ENCODE assay signal across 1 cellular context in the genomic region with DNA sequence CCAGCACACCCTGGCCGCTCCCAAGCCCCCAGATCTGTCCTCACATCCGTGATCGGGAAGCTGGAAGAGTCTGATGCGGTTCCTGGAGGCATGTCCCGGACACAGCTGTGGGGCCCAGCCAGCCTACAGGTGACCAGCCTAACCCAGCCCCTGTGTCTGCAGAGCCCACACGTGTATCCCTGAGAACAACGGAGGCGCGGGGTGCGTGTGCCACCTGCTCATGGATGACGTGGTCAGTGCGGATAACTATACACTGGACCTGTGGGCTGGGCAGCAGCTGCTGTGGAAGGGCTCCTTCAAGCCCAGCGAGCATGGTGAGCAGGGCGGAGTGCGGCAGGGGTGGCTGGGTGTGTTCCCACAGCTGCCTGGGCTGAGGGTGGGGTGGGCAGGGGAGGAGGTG.
TF ChIP-seq lines count a peak whose summit lies in the region.

No MANE protein-coding gene starts in this region.

TF ChIP-seq in H1, 55 proteins besides CTCF, POLR2A, EP300 and RAD21:
- TF ChIP-seq RFX5 (IDR thresholded peaks at IDR 0.05; ENCODE audit: borderline replicate concordance, low read depth, low read length) (no peak), TCF12 (IDR thresholded peaks at IDR 0.05; ENCODE audit: low read depth, low read length) (no peak), CREB1 (IDR thresholded peaks at IDR 0.05) (no peak), KDM4A (IDR thresholded peaks at IDR 0.05; ENCODE audit: low read depth, low read length, severe bottlenecking) (no peak), SIX5 (IDR thresholded peaks at IDR 0.05; ENCODE audit: low read depth, low read length) (no peak), CBX5 (IDR thresholded peaks at IDR 0.05; ENCODE audit: low read depth, low read length) (no peak), NRF1 (IDR thresholded peaks at IDR 0.05; ENCODE audit: low read depth, low read length) (no peak), CBX8 (IDR thresholded peaks at IDR 0.05; ENCODE audit: borderline replicate concordance, low read depth, low read length) (no peak), SP1 (IDR thresholded peaks at IDR 0.05; ENCODE audit: low read depth, low read length) (no peak), POLR2AphosphoS5 (IDR thresholded peaks at IDR 0.05; ENCODE audit: low read depth, low read length) (no peak), TEAD4 (IDR thresholded peaks at IDR 0.05; ENCODE audit: low read depth, low read length) (no peak), YY1 (IDR thresholded peaks at IDR 0.05; ENCODE audit: low read depth, low read length) (no peak), EGR1 (IDR thresholded peaks at IDR 0.05; ENCODE audit: borderline replicate concordance, low read depth, low read length) (no peak), RBBP5 (IDR thresholded peaks at IDR 0.05; ENCODE audit: borderline replicate concordance, low read depth, low read length) (no peak), TAF7 (optimal IDR thresholded peaks at IDR 0.05; ENCODE audit: borderline replicate concordance, low read depth, low read length) (no peak)
- TF ChIP-seq, protein P1, sequence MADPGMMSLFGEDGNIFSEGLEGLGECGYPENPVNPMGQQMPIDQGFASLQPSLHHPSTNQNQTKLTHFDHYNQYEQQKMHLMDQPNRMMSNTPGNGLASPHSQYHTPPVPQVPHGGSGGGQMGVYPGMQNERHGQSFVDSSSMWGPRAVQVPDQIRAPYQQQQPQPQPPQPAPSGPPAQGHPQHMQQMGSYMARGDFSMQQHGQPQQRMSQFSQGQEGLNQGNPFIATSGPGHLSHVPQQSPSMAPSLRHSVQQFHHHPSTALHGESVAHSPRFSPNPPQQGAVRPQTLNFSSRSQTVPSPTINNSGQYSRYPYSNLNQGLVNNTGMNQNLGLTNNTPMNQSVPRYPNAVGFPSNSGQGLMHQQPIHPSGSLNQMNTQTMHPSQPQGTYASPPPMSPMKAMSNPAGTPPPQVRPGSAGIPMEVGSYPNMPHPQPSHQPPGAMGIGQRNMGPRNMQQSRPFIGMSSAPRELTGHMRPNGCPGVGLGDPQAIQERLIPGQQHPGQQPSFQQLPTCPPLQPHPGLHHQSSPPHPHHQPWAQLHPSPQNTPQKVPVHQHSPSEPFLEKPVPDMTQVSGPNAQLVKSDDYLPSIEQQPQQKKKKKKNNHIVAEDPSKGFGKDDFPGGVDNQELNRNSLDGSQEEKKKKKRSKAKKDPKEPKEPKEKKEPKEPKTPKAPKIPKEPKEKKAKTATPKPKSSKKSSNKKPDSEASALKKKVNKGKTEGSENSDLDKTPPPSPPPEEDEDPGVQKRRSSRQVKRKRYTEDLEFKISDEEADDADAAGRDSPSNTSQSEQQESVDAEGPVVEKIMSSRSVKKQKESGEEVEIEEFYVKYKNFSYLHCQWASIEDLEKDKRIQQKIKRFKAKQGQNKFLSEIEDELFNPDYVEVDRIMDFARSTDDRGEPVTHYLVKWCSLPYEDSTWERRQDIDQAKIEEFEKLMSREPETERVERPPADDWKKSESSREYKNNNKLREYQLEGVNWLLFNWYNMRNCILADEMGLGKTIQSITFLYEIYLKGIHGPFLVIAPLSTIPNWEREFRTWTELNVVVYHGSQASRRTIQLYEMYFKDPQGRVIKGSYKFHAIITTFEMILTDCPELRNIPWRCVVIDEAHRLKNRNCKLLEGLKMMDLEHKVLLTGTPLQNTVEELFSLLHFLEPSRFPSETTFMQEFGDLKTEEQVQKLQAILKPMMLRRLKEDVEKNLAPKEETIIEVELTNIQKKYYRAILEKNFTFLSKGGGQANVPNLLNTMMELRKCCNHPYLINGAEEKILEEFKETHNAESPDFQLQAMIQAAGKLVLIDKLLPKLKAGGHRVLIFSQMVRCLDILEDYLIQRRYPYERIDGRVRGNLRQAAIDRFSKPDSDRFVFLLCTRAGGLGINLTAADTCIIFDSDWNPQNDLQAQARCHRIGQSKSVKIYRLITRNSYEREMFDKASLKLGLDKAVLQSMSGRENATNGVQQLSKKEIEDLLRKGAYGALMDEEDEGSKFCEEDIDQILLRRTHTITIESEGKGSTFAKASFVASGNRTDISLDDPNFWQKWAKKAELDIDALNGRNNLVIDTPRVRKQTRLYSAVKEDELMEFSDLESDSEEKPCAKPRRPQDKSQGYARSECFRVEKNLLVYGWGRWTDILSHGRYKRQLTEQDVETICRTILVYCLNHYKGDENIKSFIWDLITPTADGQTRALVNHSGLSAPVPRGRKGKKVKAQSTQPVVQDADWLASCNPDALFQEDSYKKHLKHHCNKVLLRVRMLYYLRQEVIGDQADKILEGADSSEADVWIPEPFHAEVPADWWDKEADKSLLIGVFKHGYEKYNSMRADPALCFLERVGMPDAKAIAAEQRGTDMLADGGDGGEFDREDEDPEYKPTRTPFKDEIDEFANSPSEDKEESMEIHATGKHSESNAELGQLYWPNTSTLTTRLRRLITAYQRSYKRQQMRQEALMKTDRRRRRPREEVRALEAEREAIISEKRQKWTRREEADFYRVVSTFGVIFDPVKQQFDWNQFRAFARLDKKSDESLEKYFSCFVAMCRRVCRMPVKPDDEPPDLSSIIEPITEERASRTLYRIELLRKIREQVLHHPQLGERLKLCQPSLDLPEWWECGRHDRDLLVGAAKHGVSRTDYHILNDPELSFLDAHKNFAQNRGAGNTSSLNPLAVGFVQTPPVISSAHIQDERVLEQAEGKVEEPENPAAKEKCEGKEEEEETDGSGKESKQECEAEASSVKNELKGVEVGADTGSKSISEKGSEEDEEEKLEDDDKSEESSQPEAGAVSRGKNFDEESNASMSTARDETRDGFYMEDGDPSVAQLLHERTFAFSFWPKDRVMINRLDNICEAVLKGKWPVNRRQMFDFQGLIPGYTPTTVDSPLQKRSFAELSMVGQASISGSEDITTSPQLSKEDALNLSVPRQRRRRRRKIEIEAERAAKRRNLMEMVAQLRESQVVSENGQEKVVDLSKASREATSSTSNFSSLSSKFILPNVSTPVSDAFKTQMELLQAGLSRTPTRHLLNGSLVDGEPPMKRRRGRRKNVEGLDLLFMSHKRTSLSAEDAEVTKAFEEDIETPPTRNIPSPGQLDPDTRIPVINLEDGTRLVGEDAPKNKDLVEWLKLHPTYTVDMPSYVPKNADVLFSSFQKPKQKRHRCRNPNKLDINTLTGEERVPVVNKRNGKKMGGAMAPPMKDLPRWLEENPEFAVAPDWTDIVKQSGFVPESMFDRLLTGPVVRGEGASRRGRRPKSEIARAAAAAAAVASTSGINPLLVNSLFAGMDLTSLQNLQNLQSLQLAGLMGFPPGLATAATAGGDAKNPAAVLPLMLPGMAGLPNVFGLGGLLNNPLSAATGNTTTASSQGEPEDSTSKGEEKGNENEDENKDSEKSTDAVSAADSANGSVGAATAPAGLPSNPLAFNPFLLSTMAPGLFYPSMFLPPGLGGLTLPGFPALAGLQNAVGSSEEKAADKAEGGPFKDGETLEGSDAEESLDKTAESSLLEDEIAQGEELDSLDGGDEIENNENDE (IDR thresholded peaks at IDR 0.05; ENCODE audit: insufficient replicate concordance, low read length), result no peak
- TF ChIP-seq, protein P2, sequence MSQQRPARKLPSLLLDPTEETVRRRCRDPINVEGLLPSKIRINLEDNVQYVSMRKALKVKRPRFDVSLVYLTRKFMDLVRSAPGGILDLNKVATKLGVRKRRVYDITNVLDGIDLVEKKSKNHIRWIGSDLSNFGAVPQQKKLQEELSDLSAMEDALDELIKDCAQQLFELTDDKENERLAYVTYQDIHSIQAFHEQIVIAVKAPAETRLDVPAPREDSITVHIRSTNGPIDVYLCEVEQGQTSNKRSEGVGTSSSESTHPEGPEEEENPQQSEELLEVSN (IDR thresholded peaks at IDR 0.05), result no peak
